Comparison of ENCODE assay signal across 10 cellular contexts in genomic region chr19:4415352-4415751, GRCh38. TPM values are rescaled to one million over a fixed set of nuclear protein-coding genes. Genes with fewer than 3 reads are reported as not detected.
DNase-seq lines count a peak whose midpoint lies in the region; ATAC-seq and TF ChIP-seq lines count a peak whose summit lies in the region.
"Had no signal": no experiment of that assay in that cellular context is flagged by ENCODE, and none has a peak within 500 bp of the region (broad histone marks: within the 10 kb centered on the region; RNA-seq: fewer than 3 reads in every experiment).

No MANE protein-coding gene starts in this region.

- DNase-seq in IMR-90 (no peak), cerebellar cortex (ENCODE audit: low spot score) (peak; percentile 83), mesenchymal stem cell (no peak), superior temporal gyrus (ENCODE audit: extremely low spot score) (peak; percentile 52)
- no peak for DNase-seq in central memory CD4-positive, alpha-beta T cell
- DNase-seq: body of pancreas; CD8-positive, alpha-beta T cell; sigmoid colon had no signal

- no peaks in the 10 kb centered on the region for H3K27me3 ChIP-seq in IMR-90 (ENCODE audit: control insufficient read depth, insufficient read depth, low read length)
- no peaks in the 10 kb centered on the region for H3K27me3 ChIP-seq in mesenchymal stem cell (ENCODE audit: control insufficient read depth in 1 of 2, insufficient read depth in 1 of 2, low read length in 2 of 2)
- H3K27me3 ChIP-seq: body of pancreas, sigmoid colon had no signal

- H3K9me3 ChIP-seq in IMR-90 (ENCODE audit: control insufficient read depth, insufficient read depth, low read length) (no peaks in the 10 kb centered on the region), mesenchymal stem cell (ENCODE audit: control insufficient read depth, low read length) (no peaks in the 10 kb centered on the region)
- H3K9me3 ChIP-seq: body of pancreas, sigmoid colon had no signal

- H3K14ac ChIP-seq in IMR-90 (replicated peaks; ENCODE audit: low read depth, low read length) (peak overlapping the region; percentile 83), mesenchymal stem cell (ENCODE audit: low read length in 2 of 2) (no peak overlapping the region)

- H2AFZ ChIP-seq in IMR-90 (replicated peaks; ENCODE audit: low read length, poor library complexity) (peak overlapping the region; percentile 69), mesenchymal stem cell (ENCODE audit: low read depth, low read length) (no peak overlapping the region)

- H4K8ac ChIP-seq in IMR-90 (ENCODE audit: low read depth in 2 of 2, low read length in 2 of 2) (peak overlapping the region; percentile 64 to 79; a peak in 3 of 4 replicates), mesenchymal stem cell (ENCODE audit: low read length) (no peak overlapping the region)

- no peak for TF ChIP-seq POLR2A in IMR-90 (IDR thresholded peaks at IDR 0.05; ENCODE audit: low read depth, low read length)

- H3K4me1 ChIP-seq in IMR-90 (ENCODE audit: control insufficient read depth, insufficient read depth, low read length) (peaks cover 7% of the 10 kb centered on the region), mesenchymal stem cell (ENCODE audit: control insufficient read depth, insufficient read depth, low read depth, low read length) (no peaks in the 10 kb centered on the region)
- H3K4me1 ChIP-seq: sigmoid colon had no signal

- H3K36me3 ChIP-seq in IMR-90 (ENCODE audit: control insufficient read depth, insufficient read depth, low read length) (peaks cover 5% of the 10 kb centered on the region), mesenchymal stem cell (ENCODE audit: control insufficient read depth in 1 of 2, insufficient read depth in 2 of 2, low read depth in 1 of 2, low read length in 2 of 2) (peaks cover 11 to 18% of the 10 kb centered on the region in 2 experiments)
- H3K36me3 ChIP-seq: sigmoid colon had no signal

- no peak for TF ChIP-seq CTCF in IMR-90 (conservative IDR thresholded peaks at IDR 0.05; ENCODE audit: low read depth, low read length)

- H4K20me1 ChIP-seq in IMR-90 (ENCODE audit: insufficient read depth, low read length) = peaks cover 19% of the 10 kb centered on the region

- H2AK5ac ChIP-seq in IMR-90 (ENCODE audit: low read depth, low read length) = peak overlapping the region; percentile 43; the same call in 1 of the 2 replicates
- H2AK5ac ChIP-seq in mesenchymal stem cell (ENCODE audit: low read length, severe bottlenecking) = no peak overlapping the region

- H2BK15ac ChIP-seq in IMR-90 (ENCODE audit: low read depth, low read length) (no peak overlapping the region; the same call in 2 of the 3 replicates), mesenchymal stem cell (ENCODE audit: low read depth, poor library complexity, severe bottlenecking) (no peak overlapping the region)

- H3K79me1 ChIP-seq in IMR-90 (ENCODE audit: low read depth in 1 of 2, low read length in 2 of 2) (peaks cover 26 to 54% of the 10 kb centered on the region in 2 experiments), mesenchymal stem cell (replicated peaks; ENCODE audit: low read length, poor library complexity, severe bottlenecking) (peaks cover 37% of the 10 kb centered on the region)

- H2BK120ac ChIP-seq in IMR-90 (ENCODE audit: low read depth, low read length) = peak overlapping the region; percentile 61; the same call in 1 of the 2 replicates
- no peak overlapping the region for H2BK120ac ChIP-seq in mesenchymal stem cell (ENCODE audit: low read depth, low read length)

- H3K4me2 ChIP-seq in IMR-90 (ENCODE audit: low read depth, low read length) (peak overlapping the region; percentile 69), mesenchymal stem cell (ENCODE audit: low read length, poor library complexity, severe bottlenecking) (no peak overlapping the region)

- H3K9ac ChIP-seq in IMR-90 (ENCODE audit: low read depth, low read length) = peak overlapping the region; percentile 5; the same call in 1 of the 2 replicates
- H3K9ac ChIP-seq in mesenchymal stem cell (ENCODE audit: low read length) = peak overlapping the region; percentile 4

- no peak overlapping the region for H4K5ac ChIP-seq in IMR-90 (ENCODE audit: low read depth, low read length)

- H3K9me1 ChIP-seq in IMR-90 (ENCODE audit: insufficient read depth, low read length) = peaks cover 15% of the 10 kb centered on the region; the same call in 1 of the 2 replicates

- peak overlapping the region; percentile 35; the same call in 1 of the 2 replicates for H3K27ac ChIP-seq in IMR-90 (ENCODE audit: insufficient read depth, low read length)
- no peak overlapping the region for H3K27ac ChIP-seq in mesenchymal stem cell (ENCODE audit: low read length, poor library complexity, severe bottlenecking)
- H3K27ac ChIP-seq: body of pancreas, sigmoid colon had no signal

- whole genome bisulfite sequencing in IMR-90 (ENCODE audit: extremely low coverage in 2 of 2, insufficient read length in 1 of 2), 2 experiments = no CpG with 5 or more reads among the region's 10 CpGs
- 96% methylated on average over 10 of the region's 10 CpGs for WGBS in mesenchymal stem cell

- no peak overlapping the region for H3K4me3 ChIP-seq in IMR-90 (ENCODE audit: insufficient read depth, low read depth, low read length)
- peak overlapping the region in 1 of 2 experiments; percentile 35 for H3K4me3 ChIP-seq in mesenchymal stem cell (ENCODE audit: insufficient read depth in 1 of 2, low read depth in 1 of 2, low read length in 2 of 2)
- H3K4me3 ChIP-seq: body of pancreas, sigmoid colon had no signal

- ATAC-seq in IMR-90 (ENCODE audit: low read depth) = peak; percentile 69
- no peak for ATAC-seq in HG03097 (IDR thresholded peaks at IDR 0.05; ENCODE audit: low FRiP score, unreplicated experiment)
- no peak for ATAC-seq in HG02840 (IDR thresholded peaks at IDR 0.05; ENCODE audit: low FRiP score, unreplicated experiment)
- ATAC-seq: CD8-positive, alpha-beta T cell had no signal

- POLR2A ChIA-PET in IMR-90 (lab: Charles Lee; ENCODE audit: unreplicated experiment) = no interaction called here

- H3K4ac ChIP-seq in IMR-90 (ENCODE audit: low read depth, low read length) = peak overlapping the region; percentile 25; the same call in 1 of the 2 replicates
- H3K4ac ChIP-seq in mesenchymal stem cell (ENCODE audit: low read depth in 1 of 2, low read length in 2 of 2) = no peak overlapping the region

- intact Hi-C loops in IMR-90 (cut with micrococcal nuclease) = no loop called here

- H2BK12ac ChIP-seq in mesenchymal stem cell (ENCODE audit: low read length in 2 of 2) = no peak overlapping the region

- TF ChIP-seq RAD21 in IMR-90 (IDR thresholded peaks at IDR 0.05; ENCODE audit: low read length) = no peak

- peak overlapping the region; percentile 90 for H3K23ac ChIP-seq in IMR-90 (ENCODE audit: low read depth, low read length)
- H3K23ac ChIP-seq in mesenchymal stem cell (ENCODE audit: low read length in 2 of 2) = peak overlapping the region in 1 of 2 experiments; percentile 79

- H3K18ac ChIP-seq in IMR-90 (ENCODE audit: low read depth, low read length) = no peak overlapping the region
- H3K18ac ChIP-seq in mesenchymal stem cell (ENCODE audit: low read depth in 1 of 2, low read length in 2 of 2) = no peak overlapping the region

- no TSS peak for BruUV-seq in IMR-90 (replicated peaks; lab: Mats Ljungman, UMichigan)

- dilution Hi-C loops in IMR-90 (cut with HindIII; ENCODE audit: low sequenced_read_pairs, unreplicated experiment) = no loop called here

- no peak overlapping the region for H3K56ac ChIP-seq in IMR-90 (ENCODE audit: extremely low read depth, insufficient read depth, low read length)

- in situ Hi-C loops in IMR-90 (cut with MboI; ENCODE audit: low sequenced_read_pairs) = no loop called here

- peak overlapping the region; percentile 39 for H2BK20ac ChIP-seq in IMR-90 (ENCODE audit: low read depth, low read length)

- CTCF ChIA-PET in IMR-90 (lab: Yijun Ruan, JAX) = interaction anchor here (1.0 to 1.8 kb wide), 2 partner anchors 13 to 15 kb away, joined by 5 to 10 read pairs; partner anchors contain the start of genes CHAF1A and SH3GL1

- peak overlapping the region; percentile 61; the same call in 1 of the 2 replicates for H4K91ac ChIP-seq in IMR-90 (ENCODE audit: insufficient read depth, low read depth, low read length)
- H4K91ac ChIP-seq in mesenchymal stem cell (ENCODE audit: low read length) = no peak overlapping the region

- peak overlapping the region; percentile 77 for H2AK9ac ChIP-seq in IMR-90 (replicated peaks; ENCODE audit: low read depth, low read length, poor library complexity)

- peak overlapping the region; percentile 22 for H2BK5ac ChIP-seq in IMR-90 (ENCODE audit: low read depth, low read length, poor library complexity, severe bottlenecking)
- H2BK5ac ChIP-seq in mesenchymal stem cell (ENCODE audit: low read depth, low read length, poor library complexity, severe bottlenecking) = no peak overlapping the region

TF ChIP-seq in IMR-90, 13 proteins besides CTCF, POLR2A, EP300 and RAD21 (continues in another document):
- no peak for TF ChIP-seq CEBPB (IDR thresholded peaks at IDR 0.05; ENCODE audit: low read depth, low read length)
- no peak for TF ChIP-seq FOS (IDR thresholded peaks at IDR 0.05; ENCODE audit: low read depth, low read length)
- no peak for TF ChIP-seq RCOR1 (IDR thresholded peaks at IDR 0.05; ENCODE audit: insufficient replicate concordance, low read length)

RNA-seq across cellular contexts. Expression of gene CHAF1A, which starts 12.9 kb away (rescaled TPM):
- 11.4 and 12.4 TPM in 2 replicates for total RNA-seq in IMR-90 (2012; rRNA removed)
- polyA plus RNA-seq in IMR-90 (2012; rRNA removed) = 22.9 and 26.7 TPM in 2 replicates
- 16.1 and 20.9 TPM in 2 replicates for polyA plus RNA-seq in IMR-90 (2012; cell fraction: cytosol; rRNA removed)
- 18.2 and 45.9 TPM in 2 replicates for polyA plus RNA-seq in IMR-90 (2012; cell fraction: nucleus; rRNA removed; ENCODE audit: low replicate concordance)
- polyA plus RNA-seq in mesenchymal stem cell (2013, experiment 1 of 2) = 7.6 TPM
- polyA plus RNA-seq in mesenchymal stem cell (2013, experiment 2 of 2) = 6.3 TPM

RNA-seq across cellular contexts. Expression of gene SH3GL1, which starts 15.0 kb away (rescaled TPM):
- 28.1 and 32.2 TPM in 2 replicates for total RNA-seq in IMR-90 (2012; rRNA removed)
- 138 and 161 TPM in 2 replicates for polyA plus RNA-seq in IMR-90 (2012; rRNA removed)
- 103 and 170 TPM in 2 replicates for polyA plus RNA-seq in IMR-90 (2012; cell fraction: cytosol; rRNA removed)
- 93.0 and 160 TPM in 2 replicates for polyA plus RNA-seq in IMR-90 (2012; cell fraction: nucleus; rRNA removed; ENCODE audit: low replicate concordance)
- 108 TPM for polyA plus RNA-seq in mesenchymal stem cell (2013, experiment 1 of 2)
- 106 TPM for polyA plus RNA-seq in mesenchymal stem cell (2013, experiment 2 of 2)

RNA-seq across cellular contexts. Expression of gene UBXN6, which starts 42.2 kb away (rescaled TPM):
- 74.2 and 84.2 TPM in 2 replicates for total RNA-seq in IMR-90 (2012; rRNA removed)
- polyA plus RNA-seq in IMR-90 (2012; rRNA removed) = 86.5 and 98.3 TPM in 2 replicates
- 112 and 127 TPM in 2 replicates for polyA plus RNA-seq in IMR-90 (2012; cell fraction: cytosol; rRNA removed)
- polyA plus RNA-seq in IMR-90 (2012; cell fraction: nucleus; rRNA removed; ENCODE audit: low replicate concordance) = 144 and 228 TPM in 2 replicates
- 89.7 TPM for polyA plus RNA-seq in mesenchymal stem cell (2013, experiment 1 of 2)
- 95.2 TPM for polyA plus RNA-seq in mesenchymal stem cell (2013, experiment 2 of 2)

RNA-seq across cellular contexts. Expression of gene HDGFL2, which starts 56.7 kb away (rescaled TPM):
- total RNA-seq in IMR-90 (2012; rRNA removed) = 35.8 and 45.5 TPM in 2 replicates
- 48.5 and 53.0 TPM in 2 replicates for polyA plus RNA-seq in IMR-90 (2012; rRNA removed)
- polyA plus RNA-seq in IMR-90 (2012; cell fraction: cytosol; rRNA removed) = 52.7 and 54.3 TPM in 2 replicates
- polyA plus RNA-seq in IMR-90 (2012; cell fraction: nucleus; rRNA removed; ENCODE audit: low replicate concordance) = 90.4 and 123 TPM in 2 replicates
- polyA plus RNA-seq in mesenchymal stem cell (2013, experiment 1 of 2) = 45.0 TPM
- polyA plus RNA-seq in mesenchymal stem cell (2013, experiment 2 of 2) = 43.4 TPM

Comparison
In these comparisons a context has a peak if more than half of its experiments do, and no peak if none do; other contexts are left out.
1. DNase-seq: peak in cerebellar cortex (single experiment) and superior temporal gyrus (single experiment); none in IMR-90 (single experiment), mesenchymal stem cell (single experiment) and central memory CD4-positive, alpha-beta T cell (single experiment).